In genomic region chr1:11522400-11523235, GRCh38 we compare ENCODE assay signal across 17 cellular contexts. TPM values are rescaled to one million over a fixed set of nuclear protein-coding genes. Genes with fewer than 3 reads are reported as not detected.
"Had no signal": no experiment of that assay in that cellular context is flagged by ENCODE, and none has a peak within 500 bp of the region (broad histone marks: within the 10 kb centered on the region; RNA-seq: fewer than 3 reads in every experiment).

No MANE protein-coding gene starts in this region.

- H3K4me2 ChIP-seq: smooth muscle cell had no signal

- H3K36me3 Mint-ChIP-seq: activated CD8-positive, alpha-beta memory T cell treated with anti-CD3 and anti-CD28 coated beads, Interleukin-2, amount 10 ng/mL, durations not matched to agents 7 days and 5 days; stimulated activated memory B cell treated with anti-CD40 and anti-IgM and Interleukin-4, amounts not matched to agents 10 μg/mL and 1 μg/mL and 100 μg/mL, for 72 hours; type B pancreatic cell had no signal

- H3K4me1 Mint-ChIP-seq: activated CD8-positive, alpha-beta memory T cell treated with anti-CD3 and anti-CD28 coated beads, Interleukin-2, amount 10 ng/mL, durations not matched to agents 7 days and 5 days; stimulated activated memory B cell treated with anti-CD40 and anti-IgM and Interleukin-4, amounts not matched to agents 10 μg/mL and 1 μg/mL and 100 μg/mL, for 72 hours had no signal

- H3K27ac ChIP-seq: breast epithelium, heart left ventricle, left ventricle myocardium inferior, neutrophil had no signal

- H3K27me3 ChIP-seq: breast epithelium, heart left ventricle, neutrophil had no signal

- H3K27me3 Mint-ChIP-seq: activated CD8-positive, alpha-beta memory T cell treated with anti-CD3 and anti-CD28 coated beads, Interleukin-2, amount 10 ng/mL, durations not matched to agents 7 days and 5 days; type B pancreatic cell had no signal

- DNase-seq: activated CD4-positive, alpha-beta T cell treated with anti-CD3 and anti-CD28 coated beads, Interleukin-2, amount 50 U/mL, for 4 hours; activated CD8-positive, alpha-beta memory T cell treated with anti-CD3 and anti-CD28 coated beads, Interleukin-2, amount 10 ng/mL, durations not matched to agents 7 days and 5 days; activated gamma-delta T cell treated with Interleukin-2 at 50 U/mL for 16 hours; activated T-cell treated with anti-CD3 and anti-CD28 coated beads, Interleukin-2, amount 50 U/mL, for 72 hours; heart left ventricle; islet precursor cell; left ventricle myocardium inferior; midbrain; right cardiac atrium had no signal

- H3K9me3 Mint-ChIP-seq: activated T-cell treated with anti-CD3 and anti-CD28 coated beads, Interleukin-2, amount 50 U/mL, for 72 hours; stimulated activated memory B cell treated with anti-CD40 and anti-IgM and Interleukin-4, amounts not matched to agents 10 μg/mL and 1 μg/mL and 100 μg/mL, for 72 hours; type B pancreatic cell had no signal

- H3K4me3 ChIP-seq: breast epithelium, heart left ventricle, left ventricle myocardium inferior, smooth muscle cell had no signal

- H3K4me1 ChIP-seq: breast epithelium, heart left ventricle, left ventricle myocardium inferior had no signal

- ATAC-seq: activated CD4-positive, CD25-positive, alpha-beta regulatory T cell treated with anti-CD3 and anti-CD28 coated beads, Interleukin-2, amount 50 U/mL, for 24 hours; activated CD8-positive, alpha-beta memory T cell treated with anti-CD3 and anti-CD28 coated beads, Interleukin-2, amount 10 ng/mL, durations not matched to agents 7 days and 5 days; activated T-cell treated with anti-CD3 and anti-CD28 coated beads, Interleukin-2, amount 50 U/mL, for 72 hours; heart left ventricle; right cardiac atrium; stimulated activated memory B cell treated with anti-CD40 and anti-IgM and Interleukin-4, amounts not matched to agents 10 μg/mL and 1 μg/mL and 100 μg/mL, for 72 hours had no signal

- H3K27ac Mint-ChIP-seq: activated CD8-positive, alpha-beta memory T cell treated with anti-CD3 and anti-CD28 coated beads, Interleukin-2, amount 10 ng/mL, durations not matched to agents 7 days and 5 days; activated T-cell treated with anti-CD3 and anti-CD28 coated beads, Interleukin-2, amount 50 U/mL, for 72 hours; stimulated activated memory B cell treated with anti-CD40 and anti-IgM and Interleukin-4, amounts not matched to agents 10 μg/mL and 1 μg/mL and 100 μg/mL, for 72 hours; type B pancreatic cell had no signal

- H3K9me3 ChIP-seq: breast epithelium, heart left ventricle, left ventricle myocardium inferior, neutrophil had no signal

- H3K36me3 ChIP-seq: breast epithelium, heart left ventricle, left ventricle myocardium inferior, neutrophil had no signal

- H3K4me3 Mint-ChIP-seq: activated CD8-positive, alpha-beta memory T cell treated with anti-CD3 and anti-CD28 coated beads, Interleukin-2, amount 10 ng/mL, durations not matched to agents 7 days and 5 days; activated T-cell treated with anti-CD3 and anti-CD28 coated beads, Interleukin-2, amount 50 U/mL, for 72 hours; stimulated activated memory B cell treated with anti-CD40 and anti-IgM and Interleukin-4, amounts not matched to agents 10 μg/mL and 1 μg/mL and 100 μg/mL, for 72 hours; type B pancreatic cell had no signal

RNA-seq across cellular contexts. Expression of gene DISP3, which starts 43.7 kb away (rescaled TPM):
- total RNA-seq: fibroblast of lung, left ventricle myocardium inferior, smooth muscle cell had no signal
- polyA plus RNA-seq: aorta had no signal
